Comparison of ENCODE assay signal across 8 cellular contexts in the genomic region with DNA sequence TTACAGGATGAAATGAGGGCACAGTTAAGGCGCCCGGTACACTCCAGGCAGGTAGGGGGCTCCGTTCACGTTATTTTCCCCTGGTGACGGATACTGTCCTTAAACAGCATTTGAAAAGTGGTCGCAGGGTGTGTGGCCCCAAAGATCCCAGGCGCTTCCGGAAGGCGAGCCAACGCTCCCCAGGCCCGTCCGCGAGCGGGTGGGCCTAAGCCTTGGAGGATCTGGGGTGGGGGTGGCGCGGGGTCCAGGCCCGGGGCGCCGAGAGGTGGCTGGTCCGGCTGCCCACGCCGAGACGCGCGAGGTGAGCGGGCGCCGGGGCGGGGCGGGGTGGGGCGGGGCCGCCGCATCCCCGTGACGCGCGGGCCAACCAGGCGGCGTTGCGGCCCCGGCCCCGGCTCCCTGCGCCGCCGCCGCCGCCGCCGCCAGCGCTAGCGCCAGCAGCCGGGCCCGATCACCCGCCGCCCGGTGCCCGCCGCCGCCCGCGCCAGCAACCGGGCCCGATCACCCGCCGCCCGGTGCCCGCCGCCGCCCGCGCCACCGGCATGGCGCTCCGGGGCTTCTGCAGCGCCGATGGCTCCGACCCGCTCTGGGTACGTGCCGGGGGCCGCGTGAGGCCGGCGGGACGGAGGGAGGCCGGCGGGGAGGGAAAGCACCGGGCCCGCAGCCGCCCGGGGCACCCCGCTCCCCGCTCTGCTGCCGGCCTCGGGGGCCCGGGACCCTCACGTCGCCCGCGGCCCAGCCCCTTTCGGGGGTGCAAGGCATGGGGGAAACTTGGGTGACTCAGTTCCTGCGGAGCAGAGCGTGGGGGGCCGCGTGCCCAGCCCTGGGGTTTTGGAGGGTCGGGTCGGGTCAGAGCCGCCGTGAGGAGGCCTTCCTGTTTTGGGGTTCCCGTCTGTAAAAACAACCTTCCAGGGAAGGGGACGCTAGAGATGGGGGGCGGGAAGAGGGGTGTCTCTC. TPM values are rescaled to one million over a fixed set of nuclear protein-coding genes. Genes with fewer than 3 reads are reported as not detected.
DNase-seq lines count a peak whose midpoint lies in the region; ATAC-seq and TF ChIP-seq lines count a peak whose summit lies in the region.

A gene (plus strand): TSS at position 407 of the 957 bp plus-strand sequence. CDS start 136 bp downstream, at position 543.

- H3K36me3 ChIP-seq in HEK293 (ENCODE audit: control insufficient read depth in 2 of 2, insufficient read depth in 1 of 2, low read length in 2 of 2) = no peaks in the 10 kb centered on the region

- ATAC-seq in esophagus mucosa = peak; percentile 50
- ATAC-seq in naive thymus-derived CD8-positive, alpha-beta T cell = peak; percentile 65 to 69
- ATAC-seq in stimulated activated naive CD8-positive, alpha-beta T cell treated with anti-CD3 and anti-CD28 coated beads, Interleukin-15, amount 100 ng/mL, for 72 hours = peak; percentile 75

- peak within 1 kb of the TSS; percentile 69 for H3K4me3 ChIP-seq in GM12864 (ENCODE audit: low read depth, low read length)
- H3K4me3 ChIP-seq in HEK293 (ENCODE audit: low read depth, low read length) = peak within 1 kb of the TSS; percentile 81

- H3K36me3 Mint-ChIP-seq in naive thymus-derived CD8-positive, alpha-beta T cell = peaks cover 0 to 3% (median 0%) of the 10 kb centered on the region in 3 donors

- H3K4me1 ChIP-seq in HEK293 (ENCODE audit: control insufficient read depth, insufficient read depth, low read length) = 0 out of 2 replicates have a peak, but pooled peaks cover 2% of the 10 kb centered on the region

- peak within 1 kb of the TSS; percentile 89 to 98 (median 94) for H3K4me3 Mint-ChIP-seq in naive thymus-derived CD8-positive, alpha-beta T cell
- peak within 1 kb of the TSS; percentile 99 to 100 for H3K4me3 Mint-ChIP-seq in stimulated activated naive CD8-positive, alpha-beta T cell treated with anti-CD3 and anti-CD28 coated beads, Interleukin-15, amount 100 ng/mL, for 72 hours

- TF ChIP-seq CTCF in GM12864 (IDR thresholded peaks at IDR 0.05; ENCODE audit: low read depth, low read length, missing control alignments) (no peak), HEK293 (tag by site-specific recombination; IDR thresholded peaks at IDR 0.05) (peak; percentile 61; the same call in 1 of the 2 replicates)

- no peaks in the 10 kb centered on the region for H3K9me3 ChIP-seq in HEK293 (ENCODE audit: control insufficient read depth, insufficient read depth, low read depth, low read length)

- no peaks in the 10 kb centered on the region for H3K27me3 Mint-ChIP-seq in naive thymus-derived CD8-positive, alpha-beta T cell
- no peaks in the 10 kb centered on the region for H3K27me3 Mint-ChIP-seq in stimulated activated naive CD8-positive, alpha-beta T cell treated with anti-CD3 and anti-CD28 coated beads, Interleukin-15, amount 100 ng/mL, for 72 hours

- H3K27ac ChIP-seq in HEK293 (ENCODE audit: extremely low read depth, low read depth, low read length) = peak within 1 kb of the TSS; percentile 85; the same call in 1 of the 2 replicates

- CTCF ChIA-PET in HEK293 (lab: Yijun Ruan, JAX) = interaction anchor here (0.7 to 1.0 kb wide), 2 partner anchors 77 to 131 kb away, joined by 4 read pairs; no protein-coding TSS in a partner anchor

- no peaks in the 10 kb centered on the region for H3K9me3 Mint-ChIP-seq in naive thymus-derived CD8-positive, alpha-beta T cell
- no peaks in the 10 kb centered on the region for H3K9me3 Mint-ChIP-seq in stimulated activated naive CD8-positive, alpha-beta T cell treated with anti-CD3 and anti-CD28 coated beads, Interleukin-15, amount 100 ng/mL, for 72 hours

- peak within 1 kb of the TSS; percentile 91 to 99 (median 98) for H3K27ac Mint-ChIP-seq in naive thymus-derived CD8-positive, alpha-beta T cell
- peak within 1 kb of the TSS; percentile 98 to 100 for H3K27ac Mint-ChIP-seq in stimulated activated naive CD8-positive, alpha-beta T cell treated with anti-CD3 and anti-CD28 coated beads, Interleukin-15, amount 100 ng/mL, for 72 hours

- POLR2A ChIA-PET in HEK293 (lab: Yijun Ruan, JAX) = interaction anchor here (0.7 to 1.2 kb wide), 3 partner anchors 18 to 80 kb away, joined by 3 to 5 read pairs (median 3); a partner anchor contains a TSS
- POLR2A ChIA-PET in naive thymus-derived CD8-positive, alpha-beta T cell (lab: Charles Lee) = interaction anchor here (0.7 to 1.5 kb wide), 6 partner anchors 10 to 84 kb away, joined by 3 to 17 read pairs (median 5); a partner anchor contains a TSS

- peaks cover 22 to 50% (median 45%) of the 10 kb centered on the region in 4 donors for H3K4me1 Mint-ChIP-seq in naive thymus-derived CD8-positive, alpha-beta T cell
- H3K4me1 Mint-ChIP-seq in stimulated activated naive CD8-positive, alpha-beta T cell treated with anti-CD3 and anti-CD28 coated beads, Interleukin-15, amount 100 ng/mL, for 72 hours = peaks cover 63% of the 10 kb centered on the region

- DNase-seq in GM12864 (ENCODE audit: low read depth) = no peak
- peak; percentile 79 for DNase-seq in NCI-H69 (lab: John Stamatoyannopoulos, UW)
- peak; percentile 50 for DNase-seq in activated T-cell treated with anti-CD3 and anti-CD28 coated beads for 4 hours
- DNase-seq in naive thymus-derived CD8-positive, alpha-beta T cell = peak; percentile 44 to 72 (median 64)
- peak; percentile 74 to 77 for DNase-seq in stimulated activated naive CD8-positive, alpha-beta T cell treated with anti-CD3 and anti-CD28 coated beads, Interleukin-15, amount 100 ng/mL, for 72 hours
- no peak for DNase-seq in cerebellar nuclear complex (lab: John Stamatoyannopoulos, UW)

TF ChIP-seq in HEK293, 187 proteins besides CTCF, POLR2A, EP300 and RAD21 (continues in another document):
- TF ChIP-seq ZFP37 (tag by site-specific recombination; IDR thresholded peaks at IDR 0.05) (no peak), SP2 (tag by site-specific recombination; IDR thresholded peaks at IDR 0.05) (peak; percentile 26; the same call in 1 of the 2 replicates), ZNF2 (tag by site-specific recombination; IDR thresholded peaks at IDR 0.05) (peak; percentile 48; the same call in 1 of the 2 replicates), ZNF155 (tag by site-specific recombination; IDR thresholded peaks at IDR 0.05) (no peak), ZBTB20 (tag by site-specific recombination; IDR thresholded peaks at IDR 0.05) (peak; percentile 10; the same call in 1 of the 2 replicates), SP3 (tag by site-specific recombination; IDR thresholded peaks at IDR 0.05) (0 out of 2 replicates have a peak, but pooled peaks have one; percentile 5), ZNF175 (tag by site-specific recombination; IDR thresholded peaks at IDR 0.05) (no peak)
- TF ChIP-seq, protein P1, sequence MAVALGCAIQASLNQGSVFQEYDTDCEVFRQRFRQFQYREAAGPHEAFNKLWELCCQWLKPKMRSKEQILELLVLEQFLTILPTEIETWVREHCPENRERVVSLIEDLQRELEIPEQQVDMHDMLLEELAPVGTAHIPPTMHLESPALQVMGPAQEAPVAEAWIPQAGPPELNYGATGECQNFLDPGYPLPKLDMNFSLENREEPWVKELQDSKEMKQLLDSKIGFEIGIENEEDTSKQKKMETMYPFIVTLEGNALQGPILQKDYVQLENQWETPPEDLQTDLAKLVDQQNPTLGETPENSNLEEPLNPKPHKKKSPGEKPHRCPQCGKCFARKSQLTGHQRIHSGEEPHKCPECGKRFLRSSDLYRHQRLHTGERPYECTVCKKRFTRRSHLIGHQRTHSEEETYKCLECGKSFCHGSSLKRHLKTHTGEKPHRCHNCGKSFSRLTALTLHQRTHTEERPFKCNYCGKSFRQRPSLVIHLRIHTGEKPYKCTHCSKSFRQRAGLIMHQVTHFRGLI (tag by site-specific recombination; IDR thresholded peaks at IDR 0.05) = no peak
- TF ChIP-seq, protein P2, sequence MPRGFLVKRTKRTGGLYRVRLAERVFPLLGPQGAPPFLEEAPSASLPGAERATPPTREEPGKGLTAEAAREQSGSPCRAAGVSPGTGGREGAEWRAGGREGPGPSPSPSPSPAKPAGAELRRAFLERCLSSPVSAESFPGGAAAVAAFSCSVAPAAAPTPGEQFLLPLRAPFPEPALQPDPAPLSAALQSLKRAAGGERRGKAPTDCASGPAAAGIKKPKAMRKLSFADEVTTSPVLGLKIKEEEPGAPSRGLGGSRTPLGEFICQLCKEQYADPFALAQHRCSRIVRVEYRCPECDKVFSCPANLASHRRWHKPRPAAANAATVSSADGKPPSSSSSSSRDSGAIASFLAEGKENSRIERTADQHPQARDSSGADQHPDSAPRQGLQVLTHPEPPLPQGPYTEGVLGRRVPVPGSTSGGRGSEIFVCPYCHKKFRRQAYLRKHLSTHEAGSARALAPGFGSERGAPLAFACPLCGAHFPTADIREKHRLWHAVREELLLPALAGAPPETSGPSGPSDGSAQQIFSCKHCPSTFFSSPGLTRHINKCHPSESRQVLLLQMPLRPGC (tag by site-specific recombination; IDR thresholded peaks at IDR 0.05) = no peak
- TF ChIP-seq, protein P3, sequence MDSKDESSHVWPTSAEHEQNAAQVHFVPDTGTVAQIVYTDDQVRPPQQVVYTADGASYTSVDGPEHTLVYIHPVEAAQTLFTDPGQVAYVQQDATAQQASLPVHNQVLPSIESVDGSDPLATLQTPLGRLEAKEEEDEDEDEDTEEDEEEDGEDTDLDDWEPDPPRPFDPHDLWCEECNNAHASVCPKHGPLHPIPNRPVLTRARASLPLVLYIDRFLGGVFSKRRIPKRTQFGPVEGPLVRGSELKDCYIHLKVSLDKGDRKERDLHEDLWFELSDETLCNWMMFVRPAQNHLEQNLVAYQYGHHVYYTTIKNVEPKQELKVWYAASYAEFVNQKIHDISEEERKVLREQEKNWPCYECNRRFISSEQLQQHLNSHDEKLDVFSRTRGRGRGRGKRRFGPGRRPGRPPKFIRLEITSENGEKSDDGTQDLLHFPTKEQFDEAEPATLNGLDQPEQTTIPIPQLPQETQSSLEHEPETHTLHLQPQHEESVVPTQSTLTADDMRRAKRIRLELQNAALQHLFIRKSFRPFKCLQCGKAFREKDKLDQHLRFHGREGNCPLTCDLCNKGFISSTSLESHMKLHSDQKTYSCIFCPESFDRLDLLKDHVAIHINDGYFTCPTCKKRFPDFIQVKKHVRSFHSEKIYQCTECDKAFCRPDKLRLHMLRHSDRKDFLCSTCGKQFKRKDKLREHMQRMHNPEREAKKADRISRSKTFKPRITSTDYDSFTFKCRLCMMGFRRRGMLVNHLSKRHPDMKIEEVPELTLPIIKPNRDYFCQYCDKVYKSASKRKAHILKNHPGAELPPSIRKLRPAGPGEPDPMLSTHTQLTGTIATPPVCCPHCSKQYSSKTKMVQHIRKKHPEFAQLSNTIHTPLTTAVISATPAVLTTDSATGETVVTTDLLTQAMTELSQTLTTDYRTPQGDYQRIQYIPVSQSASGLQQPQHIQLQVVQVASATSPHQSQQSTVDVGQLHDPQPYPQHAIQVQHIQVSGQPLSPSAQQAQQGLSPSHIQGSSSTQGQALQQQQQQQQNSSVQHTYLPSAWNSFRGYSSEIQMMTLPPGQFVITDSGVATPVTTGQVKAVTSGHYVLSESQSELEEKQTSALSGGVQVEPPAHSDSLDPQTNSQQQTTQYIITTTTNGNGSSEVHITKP (tag by site-specific recombination; IDR thresholded peaks at IDR 0.05) = 0 out of 2 replicates have a peak, but pooled peaks have one; percentile 32

RNA-seq across cellular contexts. Expression of the gene that starts here (rescaled TPM):
- total RNA-seq in esophagus mucosa = 33.9 TPM
- 10 to 100 TPM; 66.7 to 68.6 TPM for total RNA-seq in naive thymus-derived CD8-positive, alpha-beta T cell
- 1 to 10 TPM; 3.7 to 9.0 (median 4.3) TPM for polyA plus RNA-seq in naive thymus-derived CD8-positive, alpha-beta T cell

Comparison
In these comparisons a context has a peak if more than half of its experiments do, and no peak if none do; other contexts are left out.
1. DNase-seq: peak in NCI-H69 (single experiment), activated T-cell treated with anti-CD3 and anti-CD28 coated beads for 4 hours (single experiment), naive thymus-derived CD8-positive, alpha-beta T cell (10 of 10) and stimulated activated naive CD8-positive, alpha-beta T cell treated with anti-CD3 and anti-CD28 coated beads, Interleukin-15, amount 100 ng/mL, for 72 hours (2 of 2); none in GM12864 (single experiment) and cerebellar nuclear complex (0 of 2).
2. Peak in every context shown above with its lines, with median percentiles within 50 percentile points of each other: ATAC-seq.